In genomic region chr5:125293223-125293622, GRCh38 we compare ENCODE assay signal across 25 cellular contexts.
"Had no signal": no experiment of that assay in that cellular context is flagged by ENCODE, and none has a peak within 500 bp of the region (broad histone marks: within the 10 kb centered on the region; RNA-seq: fewer than 3 reads in every experiment).

No MANE protein-coding gene starts in this region.

- DNase-seq: effector memory CD8-positive, alpha-beta T cell; esophagus squamous epithelium; immature natural killer cell; left cardiac atrium; left ventricle myocardium superior; mesenchymal stem cell; midbrain; naive B cell; posterior cingulate gyrus; spleen; stimulated activated CD4-positive, alpha-beta T cell treated with anti-CD3 and anti-CD28 coated beads, Interleukin-15, amount 100 ng/mL, for 24 hours; stimulated activated CD4-positive, alpha-beta T cell treated with anti-CD3 and anti-CD28 coated beads, Interleukin-1b, Interleukin-23, amount 100 ng/mL, for 48 hours; stimulated activated CD4-positive, alpha-beta T cell treated with anti-CD3 and anti-CD28 coated beads, Interleukin-4, amount 100 ng/mL, for 24 hours; stimulated activated naive B cell treated with anti-CD40 and anti-IgM and Interleukin-4, amounts not matched to agents 10 μg/mL and 1 μg/mL and 100 μg/mL, for 72 hours; stimulated activated naive CD8-positive, alpha-beta T cell treated with anti-CD3 and anti-CD28 coated beads, Interleukin-15, amount 100 ng/mL, for 72 hours; testis; upper lobe of right lung had no signal

- ATAC-seq: effector memory CD8-positive, alpha-beta T cell; gastroesophageal sphincter; left cardiac atrium; left ventricle myocardium superior; sciatic nerve; stimulated activated naive B cell treated with anti-CD40 and anti-IgM and Interleukin-4, amounts not matched to agents 10 μg/mL and 1 μg/mL and 100 μg/mL, for 72 hours; stimulated activated naive CD8-positive, alpha-beta T cell treated with anti-CD3 and anti-CD28 coated beads, Interleukin-15, amount 100 ng/mL, for 72 hours; upper lobe of right lung had no signal

- H3K4me1 ChIP-seq: esophagus squamous epithelium, testis, tibial nerve, upper lobe of right lung, vagina had no signal

- H3K27me3 Mint-ChIP-seq: dendritic cell treated with granulocyte-macrophage colony-stimulating factor and Interleukin-4, amounts not matched to agents 40 ng/mL and 50 ng/mL, for 4 days; effector memory CD8-positive, alpha-beta T cell; naive B cell; stimulated activated naive B cell treated with anti-CD40 and anti-IgM and Interleukin-4, amounts not matched to agents 10 μg/mL and 1 μg/mL and 100 μg/mL, for 72 hours; stimulated activated naive CD8-positive, alpha-beta T cell treated with anti-CD3 and anti-CD28 coated beads, Interleukin-15, amount 100 ng/mL, for 72 hours had no signal

- H3K4me3 Mint-ChIP-seq: dendritic cell treated with granulocyte-macrophage colony-stimulating factor and Interleukin-4, amounts not matched to agents 40 ng/mL and 50 ng/mL, for 4 days; effector memory CD8-positive, alpha-beta T cell; immature natural killer cell; nephron; stimulated activated naive B cell treated with anti-CD40 and anti-IgM and Interleukin-4, amounts not matched to agents 10 μg/mL and 1 μg/mL and 100 μg/mL, for 72 hours; stimulated activated naive CD8-positive, alpha-beta T cell treated with anti-CD3 and anti-CD28 coated beads, Interleukin-15, amount 100 ng/mL, for 72 hours had no signal

- H3K36me3 Mint-ChIP-seq: immature natural killer cell; naive B cell; stimulated activated naive B cell treated with anti-CD40 and anti-IgM and Interleukin-4, amounts not matched to agents 10 μg/mL and 1 μg/mL and 100 μg/mL, for 72 hours had no signal

- H3K9me3 Mint-ChIP-seq: dendritic cell treated with granulocyte-macrophage colony-stimulating factor and Interleukin-4, amounts not matched to agents 40 ng/mL and 50 ng/mL, for 4 days; naive B cell; nephron; stimulated activated naive B cell treated with anti-CD40 and anti-IgM and Interleukin-4, amounts not matched to agents 10 μg/mL and 1 μg/mL and 100 μg/mL, for 72 hours; stimulated activated naive CD8-positive, alpha-beta T cell treated with anti-CD3 and anti-CD28 coated beads, Interleukin-15, amount 100 ng/mL, for 72 hours had no signal

- H3K27me3 ChIP-seq: esophagus squamous epithelium, gastroesophageal sphincter, spleen, testis, tibial nerve, upper lobe of right lung, vagina had no signal

- H3K4me3 ChIP-seq: esophagus squamous epithelium, gastroesophageal sphincter, lung, spleen, testis, tibial nerve, upper lobe of right lung, vagina had no signal

- H3K27ac ChIP-seq: epithelial cell of prostate, esophagus squamous epithelium, gastroesophageal sphincter, spleen, testis, tibial nerve, upper lobe of right lung, vagina had no signal

- H3K27ac Mint-ChIP-seq: dendritic cell treated with granulocyte-macrophage colony-stimulating factor and Interleukin-4, amounts not matched to agents 40 ng/mL and 50 ng/mL, for 4 days; effector memory CD8-positive, alpha-beta T cell; immature natural killer cell; naive B cell; nephron; stimulated activated naive B cell treated with anti-CD40 and anti-IgM and Interleukin-4, amounts not matched to agents 10 μg/mL and 1 μg/mL and 100 μg/mL, for 72 hours; stimulated activated naive CD8-positive, alpha-beta T cell treated with anti-CD3 and anti-CD28 coated beads, Interleukin-15, amount 100 ng/mL, for 72 hours had no signal

- H3K4me1 Mint-ChIP-seq: immature natural killer cell; stimulated activated naive CD8-positive, alpha-beta T cell treated with anti-CD3 and anti-CD28 coated beads, Interleukin-15, amount 100 ng/mL, for 72 hours had no signal

- H3K36me3 ChIP-seq: esophagus squamous epithelium, gastroesophageal sphincter, spleen, tibial nerve, upper lobe of right lung, vagina had no signal

- H3K9me3 ChIP-seq: esophagus squamous epithelium, gastroesophageal sphincter, spleen, testis, tibial nerve, upper lobe of right lung, vagina had no signal
